Comparison of ENCODE assay signal across 16 cellular contexts in genomic region chr19:4302238-4302630, GRCh38. TPM values are rescaled to one million over a fixed set of nuclear protein-coding genes. Genes with fewer than 3 reads are reported as not detected.
DNase-seq lines count a peak whose midpoint lies in the region; ATAC-seq and TF ChIP-seq lines count a peak whose summit lies in the region.
"Had no signal": no experiment of that assay in that cellular context is flagged by ENCODE, and none has a peak within 500 bp of the region (broad histone marks: within the 10 kb centered on the region; RNA-seq: fewer than 3 reads in every experiment).

Gene TMIGD2, minus strand, starts transcription at chr19:4302389. Its CDS starts 4 bp downstream, at chr19:4302385.

- POLR2A ChIA-PET in CD4-positive, alpha-beta T cell (lab: Charles Lee), result interaction anchor here (0.6 to 3.8 kb wide), 7 partner anchors 12 to 539 kb away, joined by 3 to 32 read pairs (median 4); partner anchors contain the start of genes MPND and YJU2

- H3K4me3 ChIP-seq in Jurkat, Clone E6-1 (ENCODE audit: low read length), result peak within 1 kb of the TSS; percentile 7; the same call in 1 of the 2 replicates
- H3K4me3 ChIP-seq: gastroesophageal sphincter had no signal

- H3K27ac Mint-ChIP-seq in CD4-positive, alpha-beta T cell, result peak within 1 kb of the TSS; percentile 88
- H3K27ac Mint-ChIP-seq in activated naive CD4-positive, alpha-beta T cell treated with anti-CD3 and anti-CD28 coated beads, Interleukin-2, amount 50 U/mL, for 24 hours, result peak within 1 kb of the TSS; percentile 96
- peak within 1 kb of the TSS; percentile 69 to 85 for H3K27ac Mint-ChIP-seq in natural killer cell treated with Interleukin-12 subunit alpha and Interleukin-12 subunit beta and Interleukin-15 and Interleukin-18, amount 100 ng/mL, for 72 hours

- no peaks in the 10 kb centered on the region for H3K27me3 Mint-ChIP-seq in CD4-positive, alpha-beta T cell
- no peaks in the 10 kb centered on the region for H3K27me3 Mint-ChIP-seq in activated naive CD4-positive, alpha-beta T cell treated with anti-CD3 and anti-CD28 coated beads, Interleukin-2, amount 50 U/mL, for 24 hours
- H3K27me3 Mint-ChIP-seq in natural killer cell treated with Interleukin-12 subunit alpha and Interleukin-12 subunit beta and Interleukin-15 and Interleukin-18, amount 100 ng/mL, for 72 hours, result no peaks in the 10 kb centered on the region

- ATAC-seq in CD4-positive, alpha-beta T cell (ENCODE audit: poor library complexity), result peak; percentile 46
- ATAC-seq in natural killer cell treated with Interleukin-12 subunit alpha and Interleukin-12 subunit beta and Interleukin-15 and Interleukin-18, amount 100 ng/mL, for 72 hours, result no peak
- no peak for ATAC-seq in GM21723 (IDR thresholded peaks at IDR 0.05; ENCODE audit: unreplicated experiment)
- ATAC-seq: gastroesophageal sphincter had no signal

- H3K9me3 ChIP-seq in CD4-positive, alpha-beta T cell (ENCODE audit: control insufficient read depth, low read length), result no peaks in the 10 kb centered on the region
- H3K9me3 ChIP-seq: gastroesophageal sphincter had no signal

- DNase-seq in CD4-positive, alpha-beta T cell, result peak in 5 of 10 experiments; percentile 16 to 54 (median 42)
- DNase-seq in Jurkat, Clone E6-1 (ENCODE audit: low read depth, low spot score), result no peak
- DNase-seq in natural killer cell treated with Interleukin-12 subunit alpha and Interleukin-12 subunit beta and Interleukin-15 and Interleukin-18, amount 100 ng/mL, for 72 hours (ENCODE audit: low spot score), result no peak
- DNase-seq in foreskin melanocyte, result no peak
- no peak for DNase-seq in GM13976 (ENCODE audit: low spot score)
- no peak for DNase-seq in HPDE6-E6E7 (ENCODE audit: extremely low spot score)
- DNase-seq: midbrain; NCI-H1048; NCI-H446; stimulated activated naive CD4-positive, alpha-beta T cell treated with Interleukin-2 at 50 U/mL for 16 hours; T-helper 9 cell had no signal

- no peaks in the 10 kb centered on the region for H3K27me3 ChIP-seq in CD4-positive, alpha-beta T cell (ENCODE audit: control insufficient read depth, insufficient read depth, low read length)

- peak within 1 kb of the TSS; percentile 91 for H3K4me3 Mint-ChIP-seq in CD4-positive, alpha-beta T cell
- H3K4me3 Mint-ChIP-seq in activated naive CD4-positive, alpha-beta T cell treated with anti-CD3 and anti-CD28 coated beads, Interleukin-2, amount 50 U/mL, for 24 hours, result peak within 1 kb of the TSS; percentile 85
- peak within 1 kb of the TSS; percentile 61 for H3K4me3 Mint-ChIP-seq in natural killer cell treated with Interleukin-12 subunit alpha and Interleukin-12 subunit beta and Interleukin-15 and Interleukin-18, amount 100 ng/mL, for 72 hours

- no peaks in the 10 kb centered on the region for H3K9me3 Mint-ChIP-seq in CD4-positive, alpha-beta T cell
- no peaks in the 10 kb centered on the region for H3K9me3 Mint-ChIP-seq in activated naive CD4-positive, alpha-beta T cell treated with anti-CD3 and anti-CD28 coated beads, Interleukin-2, amount 50 U/mL, for 24 hours
- H3K9me3 Mint-ChIP-seq in natural killer cell treated with Interleukin-12 subunit alpha and Interleukin-12 subunit beta and Interleukin-15 and Interleukin-18, amount 100 ng/mL, for 72 hours, result no peaks in the 10 kb centered on the region

- CTCF ChIA-PET in CD4-positive, alpha-beta T cell (lab: Charles Lee), result no interaction called here

- TF ChIP-seq CTCF in CD4-positive, alpha-beta T cell (IDR thresholded peaks at IDR 0.05), result no peak
- no peak for TF ChIP-seq CTCF in GM13976 (IDR thresholded peaks at IDR 0.05; ENCODE audit: borderline replicate concordance, control extremely low read depth, extremely low read depth, insufficient read depth, missing control alignments)

- in situ Hi-C loops in GM13976 (cut with MboI; ENCODE audit: low sequenced_read_pairs, unreplicated experiment), result no loop called here

- peaks cover 44% of the 10 kb centered on the region for H3K4me1 Mint-ChIP-seq in CD4-positive, alpha-beta T cell (ENCODE audit: low read depth)
- H3K4me1 Mint-ChIP-seq in activated naive CD4-positive, alpha-beta T cell treated with anti-CD3 and anti-CD28 coated beads, Interleukin-2, amount 50 U/mL, for 24 hours, result peaks cover 35% of the 10 kb centered on the region
- H3K4me1 Mint-ChIP-seq in natural killer cell treated with Interleukin-12 subunit alpha and Interleukin-12 subunit beta and Interleukin-15 and Interleukin-18, amount 100 ng/mL, for 72 hours (ENCODE audit: low read depth in 2 of 2), result peaks cover 38 to 40% of the 10 kb centered on the region in 2 donors

- peak within 1 kb of the TSS; percentile 50 for H3K27ac ChIP-seq in CD4-positive, alpha-beta T cell (ENCODE audit: low read depth, low read length)
- H3K27ac ChIP-seq: gastroesophageal sphincter had no signal

- H3K36me3 Mint-ChIP-seq in CD4-positive, alpha-beta T cell (ENCODE audit: low read depth), result peaks cover 7% of the 10 kb centered on the region
- no peaks in the 10 kb centered on the region for H3K36me3 Mint-ChIP-seq in activated naive CD4-positive, alpha-beta T cell treated with anti-CD3 and anti-CD28 coated beads, Interleukin-2, amount 50 U/mL, for 24 hours
- no peaks in the 10 kb centered on the region for H3K36me3 Mint-ChIP-seq in natural killer cell treated with Interleukin-12 subunit alpha and Interleukin-12 subunit beta and Interleukin-15 and Interleukin-18, amount 100 ng/mL, for 72 hours
- H3K36me3 Mint-ChIP-seq: CD14-positive monocyte had no signal

- intact Hi-C loops in CD4-positive, alpha-beta T cell (cut with DNase I, micrococcal nuclease), result loop anchor here (2.0 to 5.0 kb wide), 2 partner anchors 40 to 41 kb away; partner anchors contain the start of gene MPND (in 2 of the 2)

RNA-seq across cellular contexts. Expression of gene TMIGD2, which starts in this region (rescaled TPM):
- total RNA-seq in CD4-positive, alpha-beta T cell, result 10 to 100 TPM; 17.6 to 20.9 TPM
- polyA plus RNA-seq in Jurkat, Clone E6-1 (2012; ENCODE audit: insufficient read depth, insufficient read length), result 7.5 TPM
- total RNA-seq in natural killer cell treated with Interleukin-12 subunit alpha and Interleukin-12 subunit beta and Interleukin-15 and Interleukin-18, amount 100 ng/mL, for 72 hours, result 1 to 10 TPM; 4.6 to 5.1 TPM
- polyA plus RNA-seq: keratinocyte had no signal
